31 cellular contexts compared by ENCODE assay signal in genomic region chr6:44635486-44635885, GRCh38.
"Had no signal": no experiment of that assay in that cellular context is flagged by ENCODE, and none has a peak within 500 bp of the region (broad histone marks: within the 10 kb centered on the region; RNA-seq: fewer than 3 reads in every experiment).

No MANE protein-coding gene starts in this region.

- ATAC-seq: activated CD4-positive, alpha-beta T cell treated with anti-CD3 and anti-CD28 coated beads for 36 hours; activated CD4-positive, CD25-positive, alpha-beta regulatory T cell treated with anti-CD3 and anti-CD28 coated beads, Interleukin-2, amount 50 U/mL, for 24 hours; activated CD8-positive, alpha-beta memory T cell treated with anti-CD3 and anti-CD28 coated beads, Interleukin-2, amount 10 ng/mL, durations not matched to agents 7 days and 5 days; activated CD8-positive, alpha-beta T cell treated with anti-CD3 and anti-CD28 coated beads, Interleukin-2, amount 10 ng/mL, durations not matched to agents 7 days and 5 days; activated naive CD4-positive, alpha-beta T cell treated with anti-CD3 and anti-CD28 coated beads, Interleukin-2, amount 50 U/mL, for 72 hours; activated T-helper 17 cell treated with anti-CD3 and anti-CD28 coated beads, Interleukin-2, amount 50 U/mL, for 72 hours; WTC11 had no signal

- DNase-seq: activated CD4-positive, alpha-beta memory T cell treated with anti-CD3 and anti-CD28 coated beads, Interleukin-2, amount 10 ng/mL, durations not matched to agents 7 days and 5 days; activated CD4-positive, alpha-beta T cell treated with anti-CD3 and anti-CD28 coated beads for 1 hour; activated CD4-positive, alpha-beta T cell treated with anti-CD3 and anti-CD28 coated beads for 36 hours; activated CD4-positive, alpha-beta T cell treated with anti-CD3 and anti-CD28 coated beads for 48 hours; activated CD4-positive, alpha-beta T cell treated with anti-CD3 and anti-CD28 coated beads, Interleukin-2, amount 10 ng/mL, durations not matched to agents 7 days and 5 days; activated CD4-positive, alpha-beta T cell treated with anti-CD3 and anti-CD28 coated beads, Interleukin-2, amount 50 U/mL, for 48 hours; activated CD4-positive, CD25-positive, alpha-beta regulatory T cell; activated CD8-positive, alpha-beta memory T cell treated with anti-CD3 and anti-CD28 coated beads for 24 hours; activated CD8-positive, alpha-beta memory T cell treated with anti-CD3 and anti-CD28 coated beads, Interleukin-2, amount 10 ng/mL, durations not matched to agents 7 days and 5 days; activated CD8-positive, alpha-beta memory T cell treated with anti-CD3 and anti-CD28 coated beads, Interleukin-2, amount 50 U/mL, for 48 hours; activated CD8-positive, alpha-beta T cell treated with anti-CD3 and anti-CD28 coated beads, Interleukin-2, amount 10 ng/mL, durations not matched to agents 7 days and 5 days; activated effector memory CD4-positive, alpha-beta T cell treated with anti-CD3 and anti-CD28 coated beads, Interleukin-2, amount 50 U/mL, for 16 hours; activated gamma-delta T cell treated with Interleukin-2 at 50 U/mL for 16 hours; activated naive CD4-positive, alpha-beta T cell; activated naive CD4-positive, alpha-beta T cell treated with anti-CD3 and anti-CD28 coated beads for 36 hours; activated naive CD4-positive, alpha-beta T cell treated with anti-CD3 and anti-CD28 coated beads, Interleukin-2, amount 50 U/mL, for 16 hours; activated naive CD8-positive, alpha-beta T cell treated with anti-CD3 and anti-CD28 coated beads for 36 hours; activated T-cell treated with anti-CD3 and anti-CD28 coated beads, Interleukin-2, amount 50 U/mL, for 24 hours; activated T-cell treated with anti-CD3 and anti-CD28 coated beads, Interleukin-2, amount 50 U/mL, for 48 hours; adrenal gland; amygdala; anterior cingulate cortex; caudate nucleus; cerebellar nuclear complex; T-helper 2 cell; T-helper 9 cell; WERI-Rb-1 had no signal
